Comparison of ENCODE assay signal across 15 cellular contexts in the genomic region with DNA sequence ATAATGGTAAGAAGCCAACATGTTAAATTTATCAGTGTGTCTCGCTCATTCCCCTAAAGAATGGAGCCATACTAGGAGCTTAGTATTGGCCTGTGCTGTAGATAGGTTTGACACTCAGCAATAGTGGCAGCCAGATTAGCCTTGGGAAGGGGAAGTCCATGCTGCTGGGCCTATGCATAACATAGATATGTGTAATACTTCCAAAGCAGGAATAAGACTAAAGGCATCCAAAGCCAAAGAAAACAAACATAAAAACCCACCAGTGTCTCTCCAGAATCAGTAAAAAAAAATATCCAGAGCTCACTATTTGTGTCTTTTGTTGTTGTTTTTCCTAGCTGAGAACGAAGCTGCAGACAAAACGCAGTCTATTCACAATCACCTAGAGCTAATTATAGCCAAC.
DNase-seq lines count a peak whose midpoint lies in the region; TF ChIP-seq lines count a peak whose summit lies in the region.
"Had no signal": no experiment of that assay in that cellular context is flagged by ENCODE, and none has a peak within 500 bp of the region (broad histone marks: within the 10 kb centered on the region; RNA-seq: fewer than 3 reads in every experiment).

No MANE protein-coding gene starts in this region.

- H4K8ac ChIP-seq in mesendoderm (ENCODE audit: low read depth, low read length) = no peak overlapping the region

- H3K4me2 ChIP-seq in mammary epithelial cell (ENCODE audit: insufficient read depth, low read depth, low read length) = no peak overlapping the region
- H3K4me2 ChIP-seq in mesendoderm (ENCODE audit: low read length) = no peak overlapping the region

- intact Hi-C loops in mammary epithelial cell (cut with micrococcal nuclease) = no loop called here

- H2BK120ac ChIP-seq in mesendoderm (ENCODE audit: low read depth, low read length) = no peak overlapping the region

- no peak overlapping the region for H2AK5ac ChIP-seq in mesendoderm (ENCODE audit: low read length)

- H3K27me3 ChIP-seq in mammary epithelial cell (ENCODE audit: insufficient read depth, low read length) (no peaks in the 10 kb centered on the region), mesendoderm (ENCODE audit: insufficient read depth, low read length, poor library complexity) (no peaks in the 10 kb centered on the region)
- H3K27me3 ChIP-seq: cardiac muscle cell had no signal

- H3K18ac ChIP-seq in mesendoderm (ENCODE audit: low read length) = no peak overlapping the region

- H4K20me1 ChIP-seq in mammary epithelial cell (ENCODE audit: insufficient read depth, low read length) = no peaks in the 10 kb centered on the region

- H2AFZ ChIP-seq in mammary epithelial cell (ENCODE audit: low read depth, low read length) = no peak overlapping the region

- DNase-seq in AG08395 (ENCODE audit: low spot score) (peak; percentile 50), NCI-H226 (peak; percentile 74), mammary epithelial cell (peak; percentile 6), kidney glomerular epithelial cell (lab: John Stamatoyannopoulos, UW) (peak; percentile 22), GM10248 (ENCODE audit: extremely low spot score) (no peak), mesendoderm (no peak), activated T-cell treated with anti-CD3 and anti-CD28 coated beads for 4 hours (no peak)
- DNase-seq in activated CD4-positive, alpha-beta T cell treated with anti-CD3 and anti-CD28 coated beads, Interleukin-2, amount 50 U/mL, for 4 hours = no peak
- DNase-seq: ACHN; activated CD4-positive, alpha-beta T cell treated with anti-CD3 and anti-CD28 coated beads for 48 hours; NCI-H2227 treated with DMSO at 0.1 percent for 48 hours; PC-3; stimulated activated CD4-positive, alpha-beta T cell treated with anti-CD3 and anti-CD28 coated beads, Interleukin-2, amount 100 ng/mL, for 48 hours had no signal

- H3K4me3 ChIP-seq in mammary epithelial cell (replicated peaks in 1 of 3; ENCODE audit: insufficient read depth in 1 of 3, low read depth in 2 of 3, low read length in 3 of 3) (no peak overlapping the region), mesendoderm (ENCODE audit: low read length) (no peak overlapping the region)
- H3K4me3 ChIP-seq: cardiac muscle cell had no signal

- H3K23ac ChIP-seq in mesendoderm (ENCODE audit: low read length) = no peak overlapping the region

- no peak overlapping the region for H2BK5ac ChIP-seq in mesendoderm (ENCODE audit: low read length)

- WGBS in mammary epithelial cell (ENCODE audit: low coverage, missing lambda C conversion rate) = 94% methylated on average over 3 of the region's 3 CpGs
- no CpG with 5 or more reads among the region's 3 CpGs for WGBS in mesendoderm (ENCODE audit: extremely low coverage, insufficient coverage, low lambda C conversion rate)

- no peak overlapping the region for H3K4ac ChIP-seq in mesendoderm (ENCODE audit: low read depth, low read length)

- no TSS peak for BruUV-seq in mammary epithelial cell (replicated peaks; lab: Mats Ljungman, UMichigan)

- H3K4me1 ChIP-seq in mammary epithelial cell (ENCODE audit: insufficient read depth, low read length) = no peaks in the 10 kb centered on the region
- no peaks in the 10 kb centered on the region for H3K4me1 ChIP-seq in mesendoderm (ENCODE audit: control insufficient read depth, low read depth, low read length)

- H3K79me2 ChIP-seq in mammary epithelial cell (ENCODE audit: insufficient read depth, low read length) (no peaks in the 10 kb centered on the region), mesendoderm (ENCODE audit: control insufficient read depth, insufficient read depth, low read length) (no peaks in the 10 kb centered on the region)

- no peak for TF ChIP-seq CTCF in mammary epithelial cell (conservative IDR thresholded peaks at IDR 0.05 in 1 of 2, IDR thresholded peaks at IDR 0.05 in 1 of 2; ENCODE audit: extremely low read depth in 1 of 2, insufficient read depth in 1 of 2, low read depth in 1 of 2, low read length in 2 of 2)
- no peak for TF ChIP-seq CTCF in GM10248 (IDR thresholded peaks at IDR 0.05; ENCODE audit: control extremely low read depth, extremely low read depth, low read depth, missing control alignments)

- no peaks in the 10 kb centered on the region for H3K9me3 ChIP-seq in mammary epithelial cell (replicated peaks; ENCODE audit: insufficient read depth, low read length)

- H3K36me3 ChIP-seq in mammary epithelial cell (ENCODE audit: insufficient read depth, low read length) (no peaks in the 10 kb centered on the region), mesendoderm (ENCODE audit: control insufficient read depth, insufficient read depth, low read length) (no peaks in the 10 kb centered on the region)
- H3K36me3 ChIP-seq: cardiac muscle cell had no signal

- H3K56ac ChIP-seq in mesendoderm (ENCODE audit: low read length) = no peak overlapping the region

- POLR2A ChIA-PET in GM10248 (lab: Yijun Ruan, JAX) = no interaction called here

- H4K5ac ChIP-seq in mesendoderm (ENCODE audit: low read length) = no peak overlapping the region

- H2BK15ac ChIP-seq in mesendoderm (replicated peaks; ENCODE audit: low read depth) = no peak overlapping the region

- in situ Hi-C loops in mammary epithelial cell (cut with MboI; ENCODE audit: low sequenced_read_pairs in 2 of 2) = no loop called here

- H3K79me1 ChIP-seq in mesendoderm (ENCODE audit: low read length) = no peaks in the 10 kb centered on the region

- H3K9ac ChIP-seq in mammary epithelial cell (ENCODE audit: insufficient read depth, low read length) (no peak overlapping the region), mesendoderm (ENCODE audit: low read length) (no peak overlapping the region)

- H3K27ac ChIP-seq in mammary epithelial cell (ENCODE audit: insufficient read depth, low read depth, low read length) (no peak overlapping the region), mesendoderm (ENCODE audit: low read depth, low read length) (no peak overlapping the region)
- H3K27ac ChIP-seq: cardiac muscle cell, epithelial cell of prostate had no signal

- dilution Hi-C loops in mammary epithelial cell (cut with HindIII; ENCODE audit: low sequenced_read_pairs) = no loop called here

- CTCF ChIA-PET in mammary epithelial cell (lab: Charles Lee; ENCODE audit: low non-redundant PET) (no interaction called here), GM10248 (lab: Yijun Ruan, JAX) (no interaction called here)

Comparison
In these comparisons a context has a peak if more than half of its experiments do, and no peak if none do; other contexts are left out.
1. DNase-seq: peak in AG08395 (single experiment), NCI-H226 (single experiment), mammary epithelial cell (single experiment) and kidney glomerular epithelial cell (single experiment); none in GM10248 (single experiment), mesendoderm (single experiment), activated T-cell treated with anti-CD3 and anti-CD28 coated beads for 4 hours (single experiment) and activated CD4-positive, alpha-beta T cell treated with anti-CD3 and anti-CD28 coated beads, Interleukin-2, amount 50 U/mL, for 4 hours (0 of 2).